ENCODE assay signal across 8 cellular contexts in the genomic region with DNA sequence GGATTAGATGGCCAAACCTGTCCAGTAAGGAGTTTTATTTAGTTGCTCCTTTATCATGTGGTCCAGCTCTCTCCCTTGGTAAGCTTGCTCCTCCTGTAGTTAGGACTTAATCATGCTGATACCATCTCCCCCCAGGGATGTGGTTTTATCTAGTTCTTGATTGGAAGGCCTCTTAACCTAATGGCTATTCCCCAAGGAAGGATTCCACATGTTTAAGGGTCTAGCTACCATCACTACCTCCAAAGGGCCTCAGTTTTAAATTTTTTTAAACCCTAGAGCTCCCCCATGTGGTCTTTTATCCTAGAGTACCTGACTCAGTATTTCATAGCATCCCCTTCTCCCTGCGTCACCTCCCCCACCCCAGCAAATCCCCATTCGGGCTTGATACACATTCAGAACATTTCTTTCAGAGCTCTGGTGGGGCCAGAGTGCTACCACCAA. TPM values are rescaled to one million over a fixed set of nuclear protein-coding genes. Genes with fewer than 3 reads are reported as not detected.
DNase-seq lines count a peak whose midpoint lies in the region; ATAC-seq and TF ChIP-seq lines count a peak whose summit lies in the region.

No MANE protein-coding gene starts in this region.

- no peaks in the 10 kb centered on the region for H3K9me3 ChIP-seq in esophagus muscularis mucosa

- H3K4me1 Mint-ChIP-seq in activated T-cell treated with anti-CD3 and anti-CD28 coated beads, Interleukin-2, amount 50 U/mL, for 24 hours (ENCODE audit: low read depth) = peaks cover 65% of the 10 kb centered on the region
- H3K4me1 Mint-ChIP-seq in stimulated activated naive B cell treated with anti-CD40 and anti-IgM and Interleukin-4, amounts not matched to agents 10 μg/mL and 1 μg/mL and 100 μg/mL, for 72 hours = peaks cover 18 to 34% of the 10 kb centered on the region in 2 donors

- peaks cover 61 to 88% (median 79%) of the 10 kb centered on the region in 4 donors for H3K4me1 ChIP-seq in esophagus muscularis mucosa

- H3K9me3 Mint-ChIP-seq in activated T-cell treated with anti-CD3 and anti-CD28 coated beads, Interleukin-2, amount 50 U/mL, for 24 hours = no peaks in the 10 kb centered on the region
- no peaks in the 10 kb centered on the region for H3K9me3 Mint-ChIP-seq in stimulated activated naive B cell treated with anti-CD40 and anti-IgM and Interleukin-4, amounts not matched to agents 10 μg/mL and 1 μg/mL and 100 μg/mL, for 72 hours

- no peaks in the 10 kb centered on the region for H3K27me3 ChIP-seq in esophagus muscularis mucosa

- H3K4me3 ChIP-seq in esophagus muscularis mucosa = no peak overlapping the region

- WGBS in esophagus muscularis mucosa = 58% methylated on average over 2 of the region's 2 CpGs

- peak overlapping the region; percentile 83 for H3K27ac Mint-ChIP-seq in activated T-cell treated with anti-CD3 and anti-CD28 coated beads, Interleukin-2, amount 50 U/mL, for 24 hours
- peak overlapping the region; percentile 34 for H3K27ac Mint-ChIP-seq in stimulated activated naive B cell treated with anti-CD40 and anti-IgM and Interleukin-4, amounts not matched to agents 10 μg/mL and 1 μg/mL and 100 μg/mL, for 72 hours

- no peak overlapping the region for H3K4me3 Mint-ChIP-seq in activated T-cell treated with anti-CD3 and anti-CD28 coated beads, Interleukin-2, amount 50 U/mL, for 24 hours
- no peak overlapping the region for H3K4me3 Mint-ChIP-seq in stimulated activated naive B cell treated with anti-CD40 and anti-IgM and Interleukin-4, amounts not matched to agents 10 μg/mL and 1 μg/mL and 100 μg/mL, for 72 hours

- ATAC-seq in stimulated activated naive B cell treated with anti-CD40 and anti-IgM and Interleukin-4, amounts not matched to agents 10 μg/mL and 1 μg/mL and 100 μg/mL, for 72 hours (replicated peaks) = peak; percentile 49 to 61
- no peak for ATAC-seq in GM18867 (IDR thresholded peaks at IDR 0.05; ENCODE audit: unreplicated experiment)

- no peaks in the 10 kb centered on the region for H3K27me3 Mint-ChIP-seq in activated T-cell treated with anti-CD3 and anti-CD28 coated beads, Interleukin-2, amount 50 U/mL, for 24 hours
- no peaks in the 10 kb centered on the region for H3K27me3 Mint-ChIP-seq in stimulated activated naive B cell treated with anti-CD40 and anti-IgM and Interleukin-4, amounts not matched to agents 10 μg/mL and 1 μg/mL and 100 μg/mL, for 72 hours

- TF ChIP-seq EP300 in esophagus muscularis mucosa (IDR thresholded peaks at IDR 0.05) = no peak

- peak overlapping the region; percentile 22 to 55 (median 36) for H3K27ac ChIP-seq in esophagus muscularis mucosa (replicated peaks in 1 of 4)

- DNase-seq in activated T-cell treated with anti-CD3 and anti-CD28 coated beads, Interleukin-2, amount 50 U/mL, for 24 hours = no peak
- DNase-seq in activated T-cell treated with anti-CD3 and anti-CD28 coated beads for 4 hours = no peak
- peak; percentile 57 for DNase-seq in OCI-M1 (lab: John Stamatoyannopoulos, UW)
- no peak for DNase-seq in esophagus muscularis mucosa (ENCODE audit: extremely low spot score)
- DNase-seq in stimulated activated naive B cell treated with anti-CD40 and anti-IgM and Interleukin-4, amounts not matched to agents 10 μg/mL and 1 μg/mL and 100 μg/mL, for 72 hours = no peak
- DNase-seq in NCI-H128 (lab: John Stamatoyannopoulos, UW; ENCODE audit: unreplicated experiment) = no peak
- DNase-seq in kidney glomerular epithelial cell (lab: John Stamatoyannopoulos, UW) = no peak

- peak; percentile 14 to 27 (median 14) for TF ChIP-seq CTCF in esophagus muscularis mucosa (IDR thresholded peaks at IDR 0.05)

- H3K36me3 Mint-ChIP-seq in activated T-cell treated with anti-CD3 and anti-CD28 coated beads, Interleukin-2, amount 50 U/mL, for 24 hours (ENCODE audit: low read depth) = peaks cover 96% of the 10 kb centered on the region
- H3K36me3 Mint-ChIP-seq in stimulated activated naive B cell treated with anti-CD40 and anti-IgM and Interleukin-4, amounts not matched to agents 10 μg/mL and 1 μg/mL and 100 μg/mL, for 72 hours = peaks cover 41 to 47% of the 10 kb centered on the region in 2 donors

- peaks cover 51 to 100% (median 97%) of the 10 kb centered on the region in 4 donors for H3K36me3 ChIP-seq in esophagus muscularis mucosa

- TF ChIP-seq POLR2A in esophagus muscularis mucosa (IDR thresholded peaks at IDR 0.05; ENCODE audit: low read depth) = no peak

- intact Hi-C loops in esophagus muscularis mucosa (cut with DNase I) = no loop called here

RNA-seq across cellular contexts. Expression of gene MAP3K12, which starts 22.5 kb away (rescaled TPM):
- total RNA-seq in esophagus muscularis mucosa = 10 to 100 TPM; 12.6 to 20.1 (median 18.9) TPM

RNA-seq across cellular contexts. Expression of gene TARBP2, which starts 24.3 kb away (rescaled TPM):
- 10 to 100 TPM; 12.7 to 16.6 (median 12.9) TPM for total RNA-seq in esophagus muscularis mucosa

RNA-seq across cellular contexts. Expression of gene PCBP2, which starts 24.9 kb away (rescaled TPM):
- 100 to 1,000 TPM; 275 to 374 (median 365) TPM for total RNA-seq in esophagus muscularis mucosa

RNA-seq across cellular contexts. Expression of gene NPFF, which starts 30.5 kb away (rescaled TPM):
- total RNA-seq in esophagus muscularis mucosa = not detected

RNA-seq across cellular contexts. Expression of gene PRR13, which starts 35.3 kb away (rescaled TPM):
- 10 to 100 TPM; 47.8 to 77.6 (median 65.3) TPM for total RNA-seq in esophagus muscularis mucosa
